18 cellular contexts compared by ENCODE assay signal in genomic region chr9:134290603-134291451, GRCh38.
"Had no signal": no experiment of that assay in that cellular context is flagged by ENCODE, and none has a peak within 500 bp of the region (broad histone marks: within the 10 kb centered on the region; RNA-seq: fewer than 3 reads in every experiment).

No MANE protein-coding gene starts in this region.

- H3K27ac Mint-ChIP-seq: activated naive CD4-positive, alpha-beta T cell treated with anti-CD3 and anti-CD28 coated beads, Interleukin-2, amount 50 U/mL, for 24 hours; naive thymus-derived CD8-positive, alpha-beta T cell; T-helper 17 cell had no signal

- DNase-seq: activated CD4-positive, CD25-positive, alpha-beta regulatory T cell treated with anti-CD3 and anti-CD28 coated beads, Interleukin-2, amount 50 U/mL, for 72 hours; activated gamma-delta T cell; adrenal gland; dorsolateral prefrontal cortex; hippocampal formation; mesenchymal stem cell; stimulated activated CD4-positive, alpha-beta T cell treated with anti-CD3 and anti-CD28 coated beads, Interleukin-12 subunit alpha, Interleukin-12 subunit beta, amount 100 ng/mL, for 4 hours; stimulated activated CD4-positive, alpha-beta T cell treated with anti-CD3 and anti-CD28 coated beads, Interleukin-1b, Interleukin-23, amount 100 ng/mL, for 48 hours; stimulated activated naive CD8-positive, alpha-beta T cell treated with anti-CD3 and anti-CD28 coated beads, Interleukin-15, Interleukin-2, amounts not matched to agents 100 U/mL and 50 U/mL, for 24 hours; substantia nigra; T-helper 17 cell; tibial artery had no signal

- H3K9me3 ChIP-seq: adrenal gland, left lung, tibial artery had no signal

- H3K4me3 ChIP-seq: adrenal gland, cardiac muscle cell, dorsolateral prefrontal cortex, left lung, tibial artery had no signal

- H3K36me3 Mint-ChIP-seq: activated naive CD4-positive, alpha-beta T cell treated with anti-CD3 and anti-CD28 coated beads, Interleukin-2, amount 50 U/mL, for 24 hours; naive thymus-derived CD8-positive, alpha-beta T cell had no signal

- ATAC-seq: left lung; naive thymus-derived CD8-positive, alpha-beta T cell; stimulated activated naive CD8-positive, alpha-beta T cell treated with anti-CD3 and anti-CD28 coated beads, Interleukin-15, Interleukin-2, amounts not matched to agents 100 U/mL and 50 U/mL, for 24 hours; T-helper 17 cell had no signal

- H3K27me3 ChIP-seq: adrenal gland, cardiac muscle cell, dorsolateral prefrontal cortex had no signal

- H3K4me1 Mint-ChIP-seq: activated naive CD4-positive, alpha-beta T cell treated with anti-CD3 and anti-CD28 coated beads, Interleukin-2, amount 50 U/mL, for 24 hours had no signal

- H3K9ac ChIP-seq: parathyroid adenoma had no signal

- H3K9me3 Mint-ChIP-seq: activated naive CD4-positive, alpha-beta T cell treated with anti-CD3 and anti-CD28 coated beads, Interleukin-2, amount 50 U/mL, for 24 hours; naive thymus-derived CD8-positive, alpha-beta T cell had no signal

- H3K4me3 Mint-ChIP-seq: activated naive CD4-positive, alpha-beta T cell treated with anti-CD3 and anti-CD28 coated beads, Interleukin-2, amount 50 U/mL, for 24 hours; naive thymus-derived CD8-positive, alpha-beta T cell; T-helper 17 cell had no signal

- H3K4me1 ChIP-seq: adrenal gland, parathyroid adenoma had no signal

- H3K27ac ChIP-seq: adrenal gland, cardiac muscle cell, dorsolateral prefrontal cortex, left lung, parathyroid adenoma, tibial artery, VCaP had no signal

- H3K36me3 ChIP-seq: adrenal gland, cardiac muscle cell, left lung, tibial artery had no signal
